ENCODE assay signal across 8 cellular contexts in the genomic region with DNA sequence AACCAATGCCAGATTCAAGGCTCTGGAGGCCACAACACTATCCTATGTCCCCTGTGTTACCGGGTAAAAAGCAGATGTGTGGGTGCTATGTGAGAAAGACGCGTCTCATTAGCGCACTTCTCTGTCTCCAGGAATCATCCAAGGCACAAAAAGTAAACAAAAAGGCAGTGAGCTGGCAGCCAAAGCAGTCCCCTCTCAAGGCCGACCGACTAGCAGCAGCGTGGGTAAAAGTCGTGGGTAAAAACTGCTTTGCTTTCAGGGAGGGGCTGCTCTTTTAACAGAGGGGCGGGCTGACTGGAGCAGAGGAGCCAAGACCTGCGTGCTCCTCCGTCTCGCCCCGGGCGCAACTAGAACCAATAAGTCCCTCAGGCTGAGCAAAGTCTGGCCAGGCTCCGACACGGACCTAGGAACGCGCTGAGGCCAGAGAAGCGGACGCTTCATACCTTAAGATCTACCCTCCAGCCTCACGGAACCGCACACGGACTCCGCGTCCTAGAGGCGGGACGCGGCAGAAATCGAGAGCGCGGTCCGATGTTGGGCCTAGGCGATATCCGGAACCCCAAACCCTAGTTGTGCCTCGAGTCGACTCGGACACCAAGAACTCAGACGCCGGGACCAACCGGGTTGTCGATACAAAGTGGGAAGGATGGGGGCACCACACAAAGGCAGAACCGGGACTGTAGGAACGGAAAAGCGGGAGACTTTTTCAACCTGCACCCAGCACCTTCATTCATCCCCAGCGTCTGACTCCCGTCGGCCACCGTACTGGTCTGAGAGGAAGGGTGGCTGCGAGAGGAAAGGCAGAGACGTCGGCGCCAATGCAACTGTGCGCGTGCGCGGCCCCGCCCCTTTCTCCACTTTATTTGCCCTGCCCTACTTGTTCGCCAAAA. TPM values are rescaled to one million over a fixed set of nuclear protein-coding genes. Genes with fewer than 3 reads are reported as not detected.
A peak's percentile ranks its signal among the peaks of the same experiment; 100 is the strongest.
DNase-seq lines count a peak whose midpoint lies in the region; ATAC-seq and TF ChIP-seq lines count a peak whose summit lies in the region.

TSS of gene INTS2 (minus strand) at position 772 of the 890 bp plus-strand sequence. CDS start 1,338 bp downstream, outside the sequence.

- H3K4me1 Mint-ChIP-seq in natural killer cell treated with Interleukin-12 subunit alpha and Interleukin-12 subunit beta and Interleukin-15 and Interleukin-18, amount 100 ng/mL, for 72 hours (ENCODE audit: low read depth in 2 of 2), result peaks cover 16 to 22% of the 10 kb centered on the region in 2 donors

- H3K27me3 Mint-ChIP-seq in natural killer cell treated with Interleukin-12 subunit alpha and Interleukin-12 subunit beta and Interleukin-15 and Interleukin-18, amount 100 ng/mL, for 72 hours, result no peaks in the 10 kb centered on the region

- no peaks in the 10 kb centered on the region for H3K36me3 Mint-ChIP-seq in natural killer cell treated with Interleukin-12 subunit alpha and Interleukin-12 subunit beta and Interleukin-15 and Interleukin-18, amount 100 ng/mL, for 72 hours

- no peaks in the 10 kb centered on the region for H3K9me3 Mint-ChIP-seq in natural killer cell treated with Interleukin-12 subunit alpha and Interleukin-12 subunit beta and Interleukin-15 and Interleukin-18, amount 100 ng/mL, for 72 hours

- ATAC-seq in natural killer cell treated with Interleukin-12 subunit alpha and Interleukin-12 subunit beta and Interleukin-15 and Interleukin-18, amount 100 ng/mL, for 72 hours, result peak; percentile 94 to 95

- H3K4me3 ChIP-seq in LNCaP clone FGC (ENCODE audit: low read depth, low read length) (peak within 1 kb of the TSS; percentile 93), fibroblast of pulmonary artery (replicated peaks; ENCODE audit: low read depth, low read length) (peak within 1 kb of the TSS; percentile 92)

- TF ChIP-seq CTCF in LNCaP clone FGC (IDR thresholded peaks at IDR 0.05; ENCODE audit: control insufficient read depth, extremely low read depth, insufficient read depth) (no peak), fibroblast of pulmonary artery (IDR thresholded peaks at IDR 0.05; ENCODE audit: low read length, missing control alignments) (no peak)

- DNase-seq in DMS53 treated with DMSO at 0.1 percent for 48 hours (lab: John Stamatoyannopoulos, UW; ENCODE audit: unreplicated experiment) (peak; percentile 58), GOT3 (lab: John Stamatoyannopoulos, UW) (peak; percentile 67), LNCaP clone FGC (ENCODE audit: low read depth) (peak; percentile 84), RPMI8226 (peak; percentile 97), fibroblast of pulmonary artery (ENCODE audit: low read depth) (peak; percentile 97)
- peak; percentile 91 for DNase-seq in activated T-helper 1 cell treated with anti-CD3 and anti-CD28 coated beads, Interleukin-2, amount 50 U/mL, for 16 hours (ENCODE audit: low read depth in 1 of 2, low spot score in 1 of 2)
- DNase-seq in natural killer cell treated with Interleukin-12 subunit alpha and Interleukin-12 subunit beta and Interleukin-15 and Interleukin-18, amount 100 ng/mL, for 72 hours (ENCODE audit: low spot score), result peak; percentile 95
- peak; percentile 93 for DNase-seq in stimulated activated naive CD4-positive, alpha-beta T cell treated with Interleukin-2 at 50 U/mL for 16 hours (lab: John Stamatoyannopoulos, UW)

- peak within 1 kb of the TSS; percentile 96 for H3K4me3 Mint-ChIP-seq in natural killer cell treated with Interleukin-12 subunit alpha and Interleukin-12 subunit beta and Interleukin-15 and Interleukin-18, amount 100 ng/mL, for 72 hours

- H3K27ac Mint-ChIP-seq in natural killer cell treated with Interleukin-12 subunit alpha and Interleukin-12 subunit beta and Interleukin-15 and Interleukin-18, amount 100 ng/mL, for 72 hours, result peak within 1 kb of the TSS; percentile 91 to 96

RNA-seq across cellular contexts. Expression of gene INTS2, which starts in this region (rescaled TPM):
- total RNA-seq in natural killer cell treated with Interleukin-12 subunit alpha and Interleukin-12 subunit beta and Interleukin-15 and Interleukin-18, amount 100 ng/mL, for 72 hours, result 10 to 100 TPM; 18.9 to 25.4 TPM

Comparison
In these comparisons a context has a peak if more than half of its experiments do, and no peak if none do; other contexts are left out.
1. Peak in every context shown above with its lines: DNase-seq, ATAC-seq and H3K4me3 ChIP-seq.